In genomic region chr11:65796726-65797601, GRCh38 we compare ENCODE assay signal across 19 cellular contexts. TPM values are rescaled to one million over a fixed set of nuclear protein-coding genes. Genes with fewer than 3 reads are reported as not detected.
"Had no signal": no experiment of that assay in that cellular context is flagged by ENCODE, and none has a peak within 500 bp of the region (broad histone marks: within the 10 kb centered on the region; RNA-seq: fewer than 3 reads in every experiment).

No MANE protein-coding gene starts in this region.

- DNase-seq: activated CD4-positive, alpha-beta T cell treated with anti-CD3 and anti-CD28 coated beads, Interleukin-2, amount 50 U/mL, for 1 hour; activated CD4-positive, CD25-positive, alpha-beta regulatory T cell; activated naive CD4-positive, alpha-beta T cell; activated naive CD8-positive, alpha-beta T cell treated with anti-CD3 and anti-CD28 coated beads, Interleukin-2, amount 50 U/mL, for 24 hours; dermis blood vessel endothelial cell; erythroblast; heart right ventricle; sigmoid colon; stimulated activated CD4-positive, alpha-beta T cell treated with anti-CD3 and anti-CD28 coated beads, Interleukin-1b, Interleukin-23, amount 100 ng/mL, for 48 hours; SW 1271; thyroid gland had no signal

- ATAC-seq: activated naive CD8-positive, alpha-beta T cell treated with anti-CD3 and anti-CD28 coated beads, Interleukin-2, amount 50 U/mL, for 24 hours; gastroesophageal sphincter had no signal

- H3K27ac ChIP-seq: gastroesophageal sphincter, heart right ventricle, parathyroid adenoma, sigmoid colon, thyroid gland, vagina had no signal

- H3K9ac ChIP-seq: parathyroid adenoma had no signal

- H3K4me1 ChIP-seq: gastroesophageal sphincter, sigmoid colon had no signal

- H3K9me3 Mint-ChIP-seq: activated naive CD8-positive, alpha-beta T cell treated with anti-CD3 and anti-CD28 coated beads, Interleukin-2, amount 50 U/mL, for 24 hours; activated T-helper 1 cell treated with anti-CD3 and anti-CD28 coated beads, Interleukin-12 subunit alpha, Interleukin-12 subunit beta, Interleukin-2, Interleukin-4 antibody, amounts not matched to agents 30 ng/mL and 10 ng/mL and 1 ng/mL, durations not matched to agents 14 hours and 24 hours and 36 hours; mesothelial cell of epicardium had no signal

- H3K36me3 ChIP-seq: gastroesophageal sphincter, heart right ventricle, sigmoid colon, vagina had no signal

- H3K27ac Mint-ChIP-seq: activated naive CD8-positive, alpha-beta T cell treated with anti-CD3 and anti-CD28 coated beads, Interleukin-2, amount 50 U/mL, for 24 hours; activated T-helper 1 cell treated with anti-CD3 and anti-CD28 coated beads, Interleukin-12 subunit alpha, Interleukin-12 subunit beta, Interleukin-2, Interleukin-4 antibody, amounts not matched to agents 30 ng/mL and 10 ng/mL and 1 ng/mL, durations not matched to agents 14 hours and 24 hours and 36 hours; mesothelial cell of epicardium had no signal

- H3K36me3 Mint-ChIP-seq: mesothelial cell of epicardium had no signal

- H3K4me3 Mint-ChIP-seq: activated naive CD8-positive, alpha-beta T cell treated with anti-CD3 and anti-CD28 coated beads, Interleukin-2, amount 50 U/mL, for 24 hours; activated T-helper 1 cell treated with anti-CD3 and anti-CD28 coated beads, Interleukin-12 subunit alpha, Interleukin-12 subunit beta, Interleukin-2, Interleukin-4 antibody, amounts not matched to agents 30 ng/mL and 10 ng/mL and 1 ng/mL, durations not matched to agents 14 hours and 24 hours and 36 hours; mesothelial cell of epicardium had no signal

- H3K27me3 ChIP-seq: thyroid gland, vagina had no signal

- H2AFZ ChIP-seq: parathyroid adenoma had no signal

- H3K4me3 ChIP-seq: gastroesophageal sphincter, heart right ventricle, sigmoid colon, thyroid gland, vagina had no signal

- H3K9me3 ChIP-seq: gastroesophageal sphincter, heart right ventricle, sigmoid colon, thyroid gland, vagina had no signal

RNA-seq across cellular contexts. Expression of gene OVOL1, which starts 10.1 kb away (rescaled TPM):
- total RNA-seq: activated CD8-positive, alpha-beta memory T cell treated with anti-CD3 and anti-CD28 coated beads for 36 hours; dermis blood vessel endothelial cell; heart right ventricle; sigmoid colon had no signal
- polyA plus RNA-seq: heart right ventricle, liver, neural cell had no signal
